ENCODE assay signal across 17 cellular contexts in the genomic region with DNA sequence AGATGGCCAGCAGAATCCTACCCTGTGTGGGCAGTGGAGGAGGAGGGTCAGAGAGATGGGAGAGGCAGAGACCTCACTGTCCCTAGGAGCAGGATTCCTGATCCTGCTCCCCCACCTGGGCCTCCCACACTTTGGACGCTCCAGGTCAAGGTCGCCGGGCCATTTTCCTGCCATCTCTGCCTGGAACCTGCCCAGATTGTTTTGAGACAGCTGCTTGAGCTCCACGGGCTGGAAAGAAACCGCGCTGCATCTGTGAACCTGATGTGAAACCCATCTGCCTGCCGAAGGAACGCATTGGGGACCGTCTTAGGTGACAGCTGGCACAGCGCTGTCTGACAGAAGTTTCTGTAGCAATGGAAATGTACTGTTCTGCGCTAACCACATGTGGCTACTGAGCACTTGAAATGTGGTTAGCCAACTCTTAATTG. TPM values are rescaled to one million over a fixed set of nuclear protein-coding genes. Genes with fewer than 3 reads are reported as not detected.
DNase-seq lines count a peak whose midpoint lies in the region; FAIRE-seq and TF ChIP-seq lines count a peak whose summit lies in the region.
"Had no signal": no experiment of that assay in that cellular context is flagged by ENCODE, and none has a peak within 500 bp of the region (broad histone marks: within the 10 kb centered on the region; RNA-seq: fewer than 3 reads in every experiment).

No MANE protein-coding gene starts in this region.

- H3K4me3 ChIP-seq in adrenal gland: no peak overlapping the region
- H3K4me3 ChIP-seq in parathyroid adenoma (ENCODE audit: low read depth, low read length): no peak overlapping the region
- H3K4me3 ChIP-seq: cardiac muscle cell had no signal

- H3K27ac ChIP-seq in adrenal gland (no peak overlapping the region), parathyroid adenoma (no peak overlapping the region)
- H3K27ac ChIP-seq: cardiac muscle cell, epithelial cell of prostate had no signal

- peak; percentile 48 for DNase-seq in GM12891 (ENCODE audit: insufficient read length, low spot score)
- peak; percentile 87 for DNase-seq in NCI-H1694 (lab: John Stamatoyannopoulos, UW)
- peak in 4 of 7 donors; percentile 15 to 55 (median 46) for DNase-seq in adrenal gland
- no peak for DNase-seq in urothelium cell line (ENCODE audit: low spot score)
- DNase-seq in amniotic stem cell (lab: John Stamatoyannopoulos, UW): no peak
- no peak for DNase-seq in SKM-1 treated with dmso at 0.1 percent for 144 hours (lab: John Stamatoyannopoulos, UW; ENCODE audit: unreplicated experiment)
- DNase-seq in GM12892 (ENCODE audit: insufficient read length): no peak
- DNase-seq: activated gamma-delta T cell; CD8-positive, alpha-beta T cell; dermis blood vessel endothelial cell; DMS79 treated with DMSO at 0.1 percent for 48 hours; kidney glomerular epithelial cell; NCI-H1417; NCI-H226 had no signal

- H3K4me1 ChIP-seq in adrenal gland (replicated peaks in 1 of 2): peaks cover 0 to 4% of the 10 kb centered on the region in 2 donors
- H3K4me1 ChIP-seq in parathyroid adenoma: no peaks in the 10 kb centered on the region

- no peaks in the 10 kb centered on the region for H3K36me3 ChIP-seq in adrenal gland (replicated peaks in 1 of 2)
- no peaks in the 10 kb centered on the region for H3K36me3 ChIP-seq in parathyroid adenoma (ENCODE audit: control insufficient read depth, insufficient read depth, low read length)
- H3K36me3 ChIP-seq: cardiac muscle cell had no signal

- TF ChIP-seq POLR2A in GM12891 (IDR thresholded peaks at IDR 0.05; ENCODE audit: low read depth, low read length) (no peak), adrenal gland (IDR thresholded peaks at IDR 0.05) (no peak), GM12892 (IDR thresholded peaks at IDR 0.05; ENCODE audit: low read depth, low read length) (no peak)

- no peaks in the 10 kb centered on the region for H3K27me3 ChIP-seq in adrenal gland
- no peaks in the 10 kb centered on the region for H3K27me3 ChIP-seq in parathyroid adenoma (ENCODE audit: control insufficient read depth, insufficient read depth, low read length)
- H3K27me3 ChIP-seq: cardiac muscle cell had no signal

- intact Hi-C loops in adrenal gland (cut with DNase I): no loop called here

- no peak for TF ChIP-seq CTCF in adrenal gland (IDR thresholded peaks at IDR 0.05)
- no peak for TF ChIP-seq CTCF in parathyroid adenoma (IDR thresholded peaks at IDR 0.05)

- no peak overlapping the region for H3K4me2 ChIP-seq in parathyroid adenoma (ENCODE audit: low read length)

- H3K9me3 ChIP-seq in adrenal gland (replicated peaks in 1 of 3) (no peaks in the 10 kb centered on the region), parathyroid adenoma (ENCODE audit: control insufficient read depth, low read length) (no peaks in the 10 kb centered on the region)

- no peaks in the 10 kb centered on the region for H3K79me2 ChIP-seq in parathyroid adenoma

- peak overlapping the region; percentile 51 for H2AFZ ChIP-seq in parathyroid adenoma

- FAIRE-seq in GM12891 (lab: Jason Lieb, UNC) (peak; percentile 51), urothelium cell line (lab: Jason Lieb, UNC) (no peak), GM12892 (lab: Jason Lieb, UNC) (no peak)

- no peak overlapping the region for H3K9ac ChIP-seq in parathyroid adenoma

- 32 to 38% (median 36%) methylated on average over 10 to 11 of the region's 11 CpGs for WGBS in adrenal gland, 4 donors

TF ChIP-seq in GM12891, 5 proteins besides CTCF, POLR2A, EP300 and RAD21:
- TF ChIP-seq PAX5 (IDR thresholded peaks at IDR 0.05; ENCODE audit: insufficient read depth, low read length, severe bottlenecking): no peak
- no peak for TF ChIP-seq POLR2AphosphoS5 (IDR thresholded peaks at IDR 0.05; ENCODE audit: low read depth, low read length)
- no peak for TF ChIP-seq TAF1 (IDR thresholded peaks at IDR 0.05; ENCODE audit: low read depth, low read length)
- TF ChIP-seq SPI1 (IDR thresholded peaks at IDR 0.05; ENCODE audit: low read depth, low read length): no peak
- TF ChIP-seq POU2F2 (IDR thresholded peaks at IDR 0.05; ENCODE audit: low read depth, low read length): no peak

RNA-seq across cellular contexts. Expression of a gene that starts 15.6 kb away (rescaled TPM):
- 51.9 TPM for polyA plus RNA-seq in GM12891 (2012; ENCODE audit: low read depth, missing spikeins)
- 10 to 100 TPM; 22.5 to 75.1 (median 53.8) TPM for total RNA-seq in adrenal gland
- 10 to 100 TPM; 65.4 to 91.8 (median 87.0) TPM for polyA plus RNA-seq in adrenal gland
- 48.0 TPM for polyA plus RNA-seq in GM12892 (2012; ENCODE audit: missing spikeins)

RNA-seq across cellular contexts. Expression of a gene that starts 33.3 kb away (rescaled TPM):
- polyA plus RNA-seq in GM12891 (2012; ENCODE audit: low read depth, missing spikeins): 1.1 TPM
- total RNA-seq in adrenal gland: under 1 TPM in 1 of 8 donors, not detected in 7; 0.36 TPM
- under 1 TPM in 2 of 3 donors, not detected in 1; 0.34 to 0.88 TPM for polyA plus RNA-seq in adrenal gland
- 1.6 TPM for polyA plus RNA-seq in GM12892 (2012; ENCODE audit: missing spikeins)
- total RNA-seq: CD8-positive, alpha-beta T cell; dermis blood vessel endothelial cell had no signal

Comparison
In these comparisons a context has a peak if more than half of its experiments do, and no peak if none do; other contexts are left out.
1. DNase-seq: peak in GM12891 (single experiment), NCI-H1694 (single experiment) and adrenal gland (4 of 7); none in urothelium cell line (single experiment), amniotic stem cell (single experiment), SKM-1 treated with dmso at 0.1 percent for 144 hours (single experiment) and GM12892 (single experiment).